1 cellular context compared by ENCODE assay signal in genomic region chr13:95643471-95643813, GRCh38.
TF ChIP-seq lines count a peak whose summit lies in the region.

No MANE protein-coding gene starts in this region.

TF ChIP-seq in HEK293, 187 proteins besides CTCF, POLR2A, EP300 and RAD21 (continued from another document):
- TF ChIP-seq ZNF132 (tag by site-specific recombination; IDR thresholded peaks at IDR 0.05; ENCODE audit: borderline replicate concordance), result no peak
- no peak for TF ChIP-seq MYNN (tag by site-specific recombination; IDR thresholded peaks at IDR 0.05; ENCODE audit: borderline replicate concordance)
- TF ChIP-seq GLI2 (tag by site-specific recombination; IDR thresholded peaks at IDR 0.05; ENCODE audit: borderline replicate concordance, low read depth), result no peak
- TF ChIP-seq ZNF174 (tag by site-specific recombination; IDR thresholded peaks at IDR 0.05), result no peak
- TF ChIP-seq, protein P1, sequence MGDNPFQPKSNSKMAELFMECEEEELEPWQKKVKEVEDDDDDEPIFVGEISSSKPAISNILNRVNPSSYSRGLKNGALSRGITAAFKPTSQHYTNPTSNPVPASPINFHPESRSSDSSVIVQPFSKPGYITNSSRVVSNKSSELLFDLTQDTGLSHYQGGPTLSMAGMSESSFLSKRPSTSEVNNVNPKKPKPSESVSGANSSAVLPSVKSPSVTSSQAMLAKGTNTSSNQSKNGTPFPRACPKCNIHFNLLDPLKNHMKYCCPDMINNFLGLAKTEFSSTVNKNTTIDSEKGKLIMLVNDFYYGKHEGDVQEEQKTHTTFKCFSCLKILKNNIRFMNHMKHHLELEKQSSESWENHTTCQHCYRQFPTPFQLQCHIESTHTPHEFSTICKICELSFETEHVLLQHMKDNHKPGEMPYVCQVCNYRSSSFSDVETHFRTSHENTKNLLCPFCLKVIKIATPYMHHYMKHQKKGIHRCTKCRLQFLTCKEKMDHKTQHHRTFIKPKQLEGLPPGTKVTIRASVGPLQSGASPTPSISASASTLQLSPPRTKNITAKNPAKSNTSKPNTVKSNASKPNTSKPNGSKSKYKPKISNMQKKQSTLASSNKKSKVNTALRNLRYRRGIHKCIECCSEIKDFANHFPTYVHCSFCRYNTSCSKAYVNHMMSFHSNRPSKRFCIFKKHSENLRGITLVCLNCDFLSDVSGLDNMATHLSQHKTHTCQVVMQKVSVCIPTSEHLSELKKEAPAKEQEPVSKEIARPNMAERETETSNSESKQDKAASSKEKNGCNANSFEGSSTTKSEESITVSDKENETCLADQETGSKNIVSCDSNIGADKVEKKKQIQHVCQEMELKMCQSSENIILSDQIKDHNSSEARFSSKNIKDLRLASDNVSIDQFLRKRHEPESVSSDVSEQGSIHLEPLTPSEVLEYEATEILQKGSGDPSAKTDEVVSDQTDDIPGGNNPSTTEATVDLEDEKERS (tag by site-specific recombination; IDR thresholded peaks at IDR 0.05), result no peak
- TF ChIP-seq, protein P2, sequence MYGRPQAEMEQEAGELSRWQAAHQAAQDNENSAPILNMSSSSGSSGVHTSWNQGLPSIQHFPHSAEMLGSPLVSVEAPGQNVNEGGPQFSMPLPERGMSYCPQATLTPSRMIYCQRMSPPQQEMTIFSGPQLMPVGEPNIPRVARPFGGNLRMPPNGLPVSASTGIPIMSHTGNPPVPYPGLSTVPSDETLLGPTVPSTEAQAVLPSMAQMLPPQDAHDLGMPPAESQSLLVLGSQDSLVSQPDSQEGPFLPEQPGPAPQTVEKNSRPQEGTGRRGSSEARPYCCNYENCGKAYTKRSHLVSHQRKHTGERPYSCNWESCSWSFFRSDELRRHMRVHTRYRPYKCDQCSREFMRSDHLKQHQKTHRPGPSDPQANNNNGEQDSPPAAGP (tag by site-specific recombination; IDR thresholded peaks at IDR 0.05), result no peak
- TF ChIP-seq, protein P3, sequence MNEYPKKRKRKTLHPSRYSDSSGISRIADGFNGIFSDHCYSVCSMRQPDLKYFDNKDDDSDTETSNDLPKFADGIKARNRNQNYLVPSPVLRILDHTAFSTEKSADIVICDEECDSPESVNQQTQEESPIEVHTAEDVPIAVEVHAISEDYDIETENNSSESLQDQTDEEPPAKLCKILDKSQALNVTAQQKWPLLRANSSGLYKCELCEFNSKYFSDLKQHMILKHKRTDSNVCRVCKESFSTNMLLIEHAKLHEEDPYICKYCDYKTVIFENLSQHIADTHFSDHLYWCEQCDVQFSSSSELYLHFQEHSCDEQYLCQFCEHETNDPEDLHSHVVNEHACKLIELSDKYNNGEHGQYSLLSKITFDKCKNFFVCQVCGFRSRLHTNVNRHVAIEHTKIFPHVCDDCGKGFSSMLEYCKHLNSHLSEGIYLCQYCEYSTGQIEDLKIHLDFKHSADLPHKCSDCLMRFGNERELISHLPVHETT (tag by site-specific recombination; IDR thresholded peaks at IDR 0.05), result no peak
- TF ChIP-seq ZNF341 (tag by site-specific recombination; IDR thresholded peaks at IDR 0.05; ENCODE audit: low read depth), result no peak
- TF ChIP-seq ZNF239 (tag by site-specific recombination; IDR thresholded peaks at IDR 0.05), result no peak
- TF ChIP-seq ZNF266 (tag by site-specific recombination; IDR thresholded peaks at IDR 0.05; ENCODE audit: low read depth), result no peak
- TF ChIP-seq, protein P4, sequence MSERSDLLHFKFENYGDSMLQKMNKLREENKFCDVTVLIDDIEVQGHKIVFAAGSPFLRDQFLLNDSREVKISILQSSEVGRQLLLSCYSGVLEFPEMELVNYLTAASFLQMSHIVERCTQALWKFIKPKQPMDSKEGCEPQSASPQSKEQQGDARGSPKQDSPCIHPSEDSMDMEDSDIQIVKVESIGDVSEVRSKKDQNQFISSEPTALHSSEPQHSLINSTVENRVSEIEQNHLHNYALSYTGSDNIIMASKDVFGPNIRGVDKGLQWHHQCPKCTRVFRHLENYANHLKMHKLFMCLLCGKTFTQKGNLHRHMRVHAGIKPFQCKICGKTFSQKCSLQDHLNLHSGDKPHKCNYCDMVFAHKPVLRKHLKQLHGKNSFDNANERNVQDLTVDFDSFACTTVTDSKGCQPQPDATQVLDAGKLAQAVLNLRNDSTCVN (tag by site-specific recombination; optimal IDR thresholded peaks at IDR 0.05), result no peak
- no peak for TF ChIP-seq ZNF362 (tag by site-specific recombination; IDR thresholded peaks at IDR 0.05)
- no peak for TF ChIP-seq GLI4 (tag by site-specific recombination; IDR thresholded peaks at IDR 0.05)
